2 cellular contexts compared by ENCODE assay signal in the genomic region with DNA sequence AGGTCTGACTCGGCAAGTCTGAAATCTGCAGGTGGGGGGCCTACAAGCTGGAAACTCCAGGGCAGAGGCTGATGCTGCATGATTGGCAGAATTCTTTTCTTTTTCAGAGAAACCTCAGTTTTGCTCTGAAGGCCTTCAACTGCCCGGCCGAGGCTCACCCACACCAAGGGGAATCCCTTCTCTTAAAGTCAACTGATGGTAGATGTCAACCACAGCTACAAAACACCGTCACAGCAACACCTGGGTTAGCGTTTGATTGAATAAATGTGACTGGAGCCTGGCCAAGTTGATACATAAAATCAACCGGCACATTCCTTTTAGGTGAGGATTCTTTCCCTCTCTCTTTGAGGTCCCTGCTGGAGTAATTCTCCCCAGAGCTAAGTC.
A peak's percentile ranks its signal among the peaks of the same experiment; 100 is the strongest.
TF ChIP-seq lines count a peak whose summit lies in the region.

No MANE protein-coding gene starts in this region.

TF ChIP-seq in HepG2, 621 proteins besides CTCF, POLR2A, EP300 and RAD21:
- TF ChIP-seq, protein P1, sequence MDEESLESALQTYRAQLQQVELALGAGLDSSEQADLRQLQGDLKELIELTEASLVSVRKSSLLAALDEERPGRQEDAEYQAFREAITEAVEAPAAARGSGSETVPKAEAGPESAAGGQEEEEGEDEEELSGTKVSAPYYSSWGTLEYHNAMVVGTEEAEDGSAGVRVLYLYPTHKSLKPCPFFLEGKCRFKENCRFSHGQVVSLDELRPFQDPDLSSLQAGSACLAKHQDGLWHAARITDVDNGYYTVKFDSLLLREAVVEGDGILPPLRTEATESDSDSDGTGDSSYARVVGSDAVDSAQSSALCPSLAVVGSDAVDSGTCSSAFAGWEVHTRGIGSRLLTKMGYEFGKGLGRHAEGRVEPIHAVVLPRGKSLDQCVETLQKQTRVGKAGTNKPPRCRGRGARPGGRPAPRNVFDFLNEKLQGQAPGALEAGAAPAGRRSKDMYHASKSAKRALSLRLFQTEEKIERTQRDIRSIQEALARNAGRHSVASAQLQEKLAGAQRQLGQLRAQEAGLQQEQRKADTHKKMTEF (CRISPR knock-in tag; IDR thresholded peaks at IDR 0.05), result peak; percentile 19; the same call in 1 of the 2 replicates
- TF ChIP-seq SMAD3 (CRISPR knock-in tag; IDR thresholded peaks at IDR 0.05) (no peak), ZNF296 (CRISPR knock-in tag; conservative IDR thresholded peaks at IDR 0.05) (0 out of 2 replicates have a peak, but pooled peaks have one; percentile 15), KMT2A (CRISPR knock-in tag; IDR thresholded peaks at IDR 0.05) (no peak), ESRRA (CRISPR knock-in tag; IDR thresholded peaks at IDR 0.05; ENCODE audit: low read depth) (no peak), IRF2 (CRISPR knock-in tag; IDR thresholded peaks at IDR 0.05) (0 out of 2 replicates have a peak, but pooled peaks have one; percentile 4), MZF1 (CRISPR knock-in tag; IDR thresholded peaks at IDR 0.05; ENCODE audit: borderline replicate concordance) (no peak), ZNF350 (CRISPR knock-in tag; IDR thresholded peaks at IDR 0.05; ENCODE audit: borderline replicate concordance, low read depth) (0 out of 2 replicates have a peak, but pooled peaks have one; percentile 12), NCOA2 (CRISPR knock-in tag; IDR thresholded peaks at IDR 0.05) (0 out of 2 replicates have a peak, but pooled peaks have one; percentile 3), IKZF1 (IDR thresholded peaks at IDR 0.05) (no peak), ARNTL (CRISPR knock-in tag; IDR thresholded peaks at IDR 0.05) (no peak), SMC3 (IDR thresholded peaks at IDR 0.05; ENCODE audit: low read length) (no peak), MXD4 (CRISPR knock-in tag; IDR thresholded peaks at IDR 0.05) (no peak), ZNF782 (CRISPR knock-in tag; IDR thresholded peaks at IDR 0.05; ENCODE audit: borderline replicate concordance) (no peak), ZNF432 (CRISPR knock-in tag; IDR thresholded peaks at IDR 0.05; ENCODE audit: borderline replicate concordance) (0 out of 2 replicates have a peak, but pooled peaks have one; percentile 39), BCL6 (CRISPR knock-in tag; IDR thresholded peaks at IDR 0.05) (peak; percentile 7; the same call in 1 of the 2 replicates)
- TF ChIP-seq, protein P2, sequence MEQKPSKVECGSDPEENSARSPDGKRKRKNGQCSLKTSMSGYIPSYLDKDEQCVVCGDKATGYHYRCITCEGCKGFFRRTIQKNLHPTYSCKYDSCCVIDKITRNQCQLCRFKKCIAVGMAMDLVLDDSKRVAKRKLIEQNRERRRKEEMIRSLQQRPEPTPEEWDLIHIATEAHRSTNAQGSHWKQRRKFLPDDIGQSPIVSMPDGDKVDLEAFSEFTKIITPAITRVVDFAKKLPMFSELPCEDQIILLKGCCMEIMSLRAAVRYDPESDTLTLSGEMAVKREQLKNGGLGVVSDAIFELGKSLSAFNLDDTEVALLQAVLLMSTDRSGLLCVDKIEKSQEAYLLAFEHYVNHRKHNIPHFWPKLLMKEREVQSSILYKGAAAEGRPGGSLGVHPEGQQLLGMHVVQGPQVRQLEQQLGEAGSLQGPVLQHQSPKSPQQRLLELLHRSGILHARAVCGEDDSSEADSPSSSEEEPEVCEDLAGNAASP (CRISPR knock-in tag; IDR thresholded peaks at IDR 0.05; ENCODE audit: borderline replicate concordance), result 0 out of 2 replicates have a peak, but pooled peaks have one; percentile 5
- TF ChIP-seq, protein P3, sequence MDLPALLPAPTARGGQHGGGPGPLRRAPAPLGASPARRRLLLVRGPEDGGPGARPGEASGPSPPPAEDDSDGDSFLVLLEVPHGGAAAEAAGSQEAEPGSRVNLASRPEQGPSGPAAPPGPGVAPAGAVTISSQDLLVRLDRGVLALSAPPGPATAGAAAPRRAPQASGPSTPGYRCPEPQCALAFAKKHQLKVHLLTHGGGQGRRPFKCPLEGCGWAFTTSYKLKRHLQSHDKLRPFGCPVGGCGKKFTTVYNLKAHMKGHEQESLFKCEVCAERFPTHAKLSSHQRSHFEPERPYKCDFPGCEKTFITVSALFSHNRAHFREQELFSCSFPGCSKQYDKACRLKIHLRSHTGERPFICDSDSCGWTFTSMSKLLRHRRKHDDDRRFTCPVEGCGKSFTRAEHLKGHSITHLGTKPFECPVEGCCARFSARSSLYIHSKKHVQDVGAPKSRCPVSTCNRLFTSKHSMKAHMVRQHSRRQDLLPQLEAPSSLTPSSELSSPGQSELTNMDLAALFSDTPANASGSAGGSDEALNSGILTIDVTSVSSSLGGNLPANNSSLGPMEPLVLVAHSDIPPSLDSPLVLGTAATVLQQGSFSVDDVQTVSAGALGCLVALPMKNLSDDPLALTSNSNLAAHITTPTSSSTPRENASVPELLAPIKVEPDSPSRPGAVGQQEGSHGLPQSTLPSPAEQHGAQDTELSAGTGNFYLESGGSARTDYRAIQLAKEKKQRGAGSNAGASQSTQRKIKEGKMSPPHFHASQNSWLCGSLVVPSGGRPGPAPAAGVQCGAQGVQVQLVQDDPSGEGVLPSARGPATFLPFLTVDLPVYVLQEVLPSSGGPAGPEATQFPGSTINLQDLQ (CRISPR knock-in tag; IDR thresholded peaks at IDR 0.05), result 0 out of 2 replicates have a peak, but pooled peaks have one; percentile 33

TF ChIP-seq in K562, 482 proteins besides CTCF, POLR2A, EP300 and RAD21:
- TF ChIP-seq NFE2 (IDR thresholded peaks at IDR 0.05; ENCODE audit: low read depth) (0 out of 2 replicates have a peak, but pooled peaks have one; percentile 3), ZNF134 (CRISPR knock-in tag; conservative IDR thresholded peaks at IDR 0.05) (0 out of 2 replicates have a peak, but pooled peaks have one; percentile 46)
- TF ChIP-seq, protein P4, sequence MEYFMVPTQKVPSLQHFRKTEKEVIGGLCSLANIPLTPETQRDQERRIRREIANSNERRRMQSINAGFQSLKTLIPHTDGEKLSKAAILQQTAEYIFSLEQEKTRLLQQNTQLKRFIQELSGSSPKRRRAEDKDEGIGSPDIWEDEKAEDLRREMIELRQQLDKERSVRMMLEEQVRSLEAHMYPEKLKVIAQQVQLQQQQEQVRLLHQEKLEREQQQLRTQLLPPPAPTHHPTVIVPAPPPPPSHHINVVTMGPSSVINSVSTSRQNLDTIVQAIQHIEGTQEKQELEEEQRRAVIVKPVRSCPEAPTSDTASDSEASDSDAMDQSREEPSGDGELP (CRISPR knock-in tag; IDR thresholded peaks at IDR 0.05; ENCODE audit: borderline replicate concordance), result no peak
